ENCODE assay signal across 9 cellular contexts in the genomic region with DNA sequence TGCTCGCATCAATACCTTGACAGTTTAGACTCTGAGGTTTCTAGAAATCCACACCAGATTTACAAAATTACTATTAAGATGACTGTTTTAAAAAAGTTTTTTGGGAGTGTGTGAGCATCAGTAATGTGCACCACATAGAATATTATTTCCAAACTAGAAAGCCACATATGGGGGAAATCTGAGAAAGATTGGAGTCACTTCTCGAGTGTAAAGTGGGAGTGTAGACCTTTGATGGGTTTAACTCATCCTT. TPM values are rescaled to one million over a fixed set of nuclear protein-coding genes. Genes with fewer than 3 reads are reported as not detected.
DNase-seq lines count a peak whose midpoint lies in the region; ATAC-seq and TF ChIP-seq lines count a peak whose summit lies in the region.
"Had no signal": no experiment of that assay in that cellular context is flagged by ENCODE, and none has a peak within 500 bp of the region (broad histone marks: within the 10 kb centered on the region; RNA-seq: fewer than 3 reads in every experiment).

No MANE protein-coding gene starts in this region.

- H3K9me3 Mint-ChIP-seq in T-helper 1 cell treated with Interleukin-12 subunit alpha and Interleukin-12 subunit beta and Interleukin-4 antibody, amounts not matched to agents 30 μg/mL and 1 μg/mL, for 36 hours = no peaks in the 10 kb centered on the region
- H3K9me3 Mint-ChIP-seq in endothelial cell (ENCODE audit: unreplicated experiment) = no peaks in the 10 kb centered on the region

- intact Hi-C loops in gastrocnemius medialis (cut with DNase I; ENCODE audit: low total_unique reads) = no loop called here

- H3K4me3 Mint-ChIP-seq in T-helper 1 cell treated with Interleukin-12 subunit alpha and Interleukin-12 subunit beta and Interleukin-4 antibody, amounts not matched to agents 30 μg/mL and 1 μg/mL, for 36 hours = peak overlapping the region; percentile 73
- H3K4me3 Mint-ChIP-seq in endothelial cell (ENCODE audit: unreplicated experiment) = peak overlapping the region; percentile 77

- H3K36me3 ChIP-seq in NT2/D1 (ENCODE audit: insufficient read depth, insufficient read length, low read length) (no peaks in the 10 kb centered on the region), gastrocnemius medialis (no peaks in the 10 kb centered on the region)

- no peak for TF ChIP-seq CTCF in endothelial cell (IDR thresholded peaks at IDR 0.05; ENCODE audit: unreplicated experiment)
- TF ChIP-seq CTCF in gastrocnemius medialis (IDR thresholded peaks at IDR 0.05 in 4 of 5, conservative IDR thresholded peaks at IDR 0.05 in 1 of 5) = no peak

- peaks cover 32% of the 10 kb centered on the region for H3K27me3 Mint-ChIP-seq in T-helper 1 cell treated with Interleukin-12 subunit alpha and Interleukin-12 subunit beta and Interleukin-4 antibody, amounts not matched to agents 30 μg/mL and 1 μg/mL, for 36 hours (ENCODE audit: low read depth)
- peaks cover 7% of the 10 kb centered on the region for H3K27me3 Mint-ChIP-seq in endothelial cell (ENCODE audit: unreplicated experiment)

- peaks cover 1% of the 10 kb centered on the region for H3K36me3 Mint-ChIP-seq in T-helper 1 cell treated with Interleukin-12 subunit alpha and Interleukin-12 subunit beta and Interleukin-4 antibody, amounts not matched to agents 30 μg/mL and 1 μg/mL, for 36 hours (ENCODE audit: low read depth)
- no peaks in the 10 kb centered on the region for H3K36me3 Mint-ChIP-seq in endothelial cell (ENCODE audit: low read depth, unreplicated experiment)

- no peak overlapping the region for H3K9ac ChIP-seq in NT2/D1 (ENCODE audit: insufficient read length, low read depth)

- H3K9me3 ChIP-seq in NT2/D1 (ENCODE audit: insufficient read depth, low read length) (no peaks in the 10 kb centered on the region), gastrocnemius medialis (no peaks in the 10 kb centered on the region)

- peak overlapping the region; percentile 77 for H3K4me3 ChIP-seq in NT2/D1 (ENCODE audit: insufficient read length, low read depth)
- peak overlapping the region in 3 of 4 donors; percentile 55 to 66 (median 61) for H3K4me3 ChIP-seq in gastrocnemius medialis

- in situ Hi-C loops in gastrocnemius medialis (cut with MboI; ENCODE audit: low sequenced_read_pairs in 4 of 4) = no loop called here

- H3K4me1 ChIP-seq in NT2/D1 (ENCODE audit: insufficient read depth, insufficient read length) (no peaks in the 10 kb centered on the region), gastrocnemius medialis (peaks cover 0 to 10% of the 10 kb centered on the region in 2 donors)

- no peak overlapping the region for H3K27ac ChIP-seq in gastrocnemius medialis
- no peak overlapping the region for H3K27ac ChIP-seq in substantia nigra (ENCODE audit: low read depth, low read length, poor library complexity, severe bottlenecking)

- H3K27ac Mint-ChIP-seq in T-helper 1 cell treated with Interleukin-12 subunit alpha and Interleukin-12 subunit beta and Interleukin-4 antibody, amounts not matched to agents 30 μg/mL and 1 μg/mL, for 36 hours = no peak overlapping the region
- no peak overlapping the region for H3K27ac Mint-ChIP-seq in endothelial cell (ENCODE audit: unreplicated experiment)

- ATAC-seq in gastrocnemius medialis (no peak), HG02623 (IDR thresholded peaks at IDR 0.05; ENCODE audit: unreplicated experiment) (no peak)

- DNase-seq in T-helper 1 cell (no peak), NT2/D1 (ENCODE audit: low read depth, low spot score) (no peak), endothelial cell (ENCODE audit: low spot score) (no peak), gastrocnemius medialis (no peak), substantia nigra (lab: John Stamatoyannopoulos, UW) (no peak)
- no peak for DNase-seq in stimulated activated CD4-positive, alpha-beta T cell treated with anti-CD3 and anti-CD28 coated beads, Interleukin-2, amount 100 ng/mL, for 48 hours

- peaks cover 36% of the 10 kb centered on the region for H3K27me3 ChIP-seq in NT2/D1 (ENCODE audit: insufficient read depth, insufficient read length)
- H3K27me3 ChIP-seq in gastrocnemius medialis = peaks cover 10 to 29% (median 10%) of the 10 kb centered on the region in 3 donors

- H3K4me1 Mint-ChIP-seq in T-helper 1 cell treated with Interleukin-12 subunit alpha and Interleukin-12 subunit beta and Interleukin-4 antibody, amounts not matched to agents 30 μg/mL and 1 μg/mL, for 36 hours (ENCODE audit: low read depth) = peaks cover 10% of the 10 kb centered on the region
- H3K4me1 Mint-ChIP-seq in endothelial cell (ENCODE audit: unreplicated experiment) = peaks cover 5% of the 10 kb centered on the region

- no peak for TF ChIP-seq POLR2A in gastrocnemius medialis (IDR thresholded peaks at IDR 0.05)

RNA-seq across cellular contexts. Expression of gene RIMKLA, which starts 0.8 kb away (rescaled TPM):
- total RNA-seq in endothelial cell (ENCODE audit: unreplicated experiment) (0.10 TPM), gastrocnemius medialis (1 to 10 TPM in 1 of 4 donors, under 1 TPM in 3; 0.78 to 1.2 (median 0.85) TPM)
- total RNA-seq: LHCN-M2 had no signal

RNA-seq across cellular contexts. Expression of gene FOXJ3, which starts 46.3 kb away (rescaled TPM):
- total RNA-seq in endothelial cell (ENCODE audit: unreplicated experiment) (65.9 TPM), gastrocnemius medialis (10 to 100 TPM; 39.4 to 81.0 (median 56.3) TPM)
